In the genomic region with DNA sequence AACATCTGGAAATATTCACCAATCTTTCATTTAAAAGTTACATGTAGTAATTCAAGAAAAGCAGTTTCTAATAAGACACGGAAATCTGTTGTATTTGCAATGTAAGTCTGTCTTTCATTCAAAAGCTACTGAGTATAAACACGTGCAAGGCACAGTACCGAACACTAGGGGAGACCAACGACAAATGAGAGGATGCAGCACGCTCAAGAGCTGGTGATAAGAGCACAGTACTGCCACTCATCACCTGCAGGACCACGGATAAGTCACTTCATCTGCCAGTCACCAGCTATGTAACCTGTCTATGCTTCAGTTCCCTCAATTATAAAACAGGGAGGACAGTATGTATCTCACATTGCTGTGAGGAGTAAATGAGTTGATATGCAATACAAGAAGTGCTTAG, we compare ENCODE assay signal across 7 cellular contexts.
DNase-seq lines count a peak whose midpoint lies in the region; TF ChIP-seq lines count a peak whose summit lies in the region.

No MANE protein-coding gene starts in this region.

- H3K9me3 ChIP-seq in sigmoid colon: no peaks in the 10 kb centered on the region

- DNase-seq in HT-29 (ENCODE audit: low spot score): peak; percentile 54
- DNase-seq in epithelial cell of esophagus (ENCODE audit: low read depth): peak; percentile 33
- DNase-seq in putamen (ENCODE audit: low spot score): peak; percentile 6
- no peak for DNase-seq in NOMO-1 treated with DMSO at 0.1 percent for 48 hours (lab: John Stamatoyannopoulos, UW; ENCODE audit: unreplicated experiment)
- DNase-seq in sigmoid colon: no peak

- H3K27ac ChIP-seq in VCaP (no peak overlapping the region), sigmoid colon (no peak overlapping the region)

- H3K4me1 ChIP-seq in sigmoid colon: no peaks in the 10 kb centered on the region

- no peaks in the 10 kb centered on the region for H3K27me3 ChIP-seq in sigmoid colon

- 13 to 42% methylated on average over 6 of the region's 6 CpGs for WGBS in sigmoid colon, 2 donors

- TF ChIP-seq POLR2A in sigmoid colon (IDR thresholded peaks at IDR 0.05): no peak

- H3K36me3 ChIP-seq in sigmoid colon: peaks cover 0 to 67% (median 11%) of the 10 kb centered on the region in 4 donors

- peak; percentile 42 for TF ChIP-seq CTCF in GM12873 (IDR thresholded peaks at IDR 0.05; ENCODE audit: insufficient read depth, low read depth, low read length, missing control alignments)
- peak; percentile 56 for TF ChIP-seq CTCF in VCaP (conservative IDR thresholded peaks at IDR 0.05)
- peak; percentile 39 for TF ChIP-seq CTCF in epithelial cell of esophagus (IDR thresholded peaks at IDR 0.05; ENCODE audit: insufficient read depth, low read depth, low read length, missing control alignments)
- no peak for TF ChIP-seq CTCF in sigmoid colon (IDR thresholded peaks at IDR 0.05)

- intact Hi-C loops in sigmoid colon (cut with DNase I): no loop called here

- H3K4me3 ChIP-seq in epithelial cell of esophagus (ENCODE audit: low read length) (no peak overlapping the region), sigmoid colon (no peak overlapping the region)

- no peak for TF ChIP-seq EP300 in sigmoid colon (IDR thresholded peaks at IDR 0.05)

Comparison
In these comparisons a context has a peak if more than half of its experiments do, and no peak if none do; other contexts are left out.
1. CTCF ChIP-seq: peak in GM12873 (single experiment), VCaP (single experiment) and epithelial cell of esophagus (single experiment); none in sigmoid colon (0 of 4).
2. DNase-seq: peak in HT-29 (single experiment), epithelial cell of esophagus (single experiment) and putamen (single experiment); none in NOMO-1 treated with DMSO at 0.1 percent for 48 hours (single experiment) and sigmoid colon (single experiment).